ENCODE assay signal across 24 cellular contexts in the genomic region with DNA sequence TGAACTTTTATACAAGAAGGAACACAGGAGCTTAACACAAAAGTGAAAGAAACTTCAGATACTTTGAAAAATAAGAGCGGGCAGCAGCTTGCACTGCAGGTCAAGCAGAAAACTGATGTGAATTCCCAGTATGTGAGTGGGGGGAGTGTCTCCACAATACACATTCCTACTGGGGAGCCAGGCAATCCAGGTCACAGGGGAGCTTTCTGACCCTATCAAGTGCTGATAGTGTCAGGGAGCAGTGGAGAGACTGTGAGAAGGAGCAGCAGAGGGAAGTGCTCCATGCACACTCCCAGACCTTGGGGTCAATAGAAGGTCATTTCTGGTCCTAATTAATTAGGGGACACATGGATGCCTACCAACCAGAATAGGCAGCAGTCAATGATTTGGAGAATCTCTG.
"Had no signal": no experiment of that assay in that cellular context is flagged by ENCODE, and none has a peak within 500 bp of the region (broad histone marks: within the 10 kb centered on the region; RNA-seq: fewer than 3 reads in every experiment).

No MANE protein-coding gene starts in this region.

- DNase-seq: activated B cell treated with CpG ODN at 0.5 μM for 24 hours; activated CD4-positive, alpha-beta T cell treated with anti-CD3 and anti-CD28 coated beads for 1 hour; activated CD4-positive, alpha-beta T cell treated with anti-CD3 and anti-CD28 coated beads, Interleukin-2, amount 10 ng/mL, durations not matched to agents 24 days and 14 days; activated CD4-positive, alpha-beta T cell treated with anti-CD3 and anti-CD28 coated beads, Interleukin-2, amount 50 U/mL, for 48 hours; activated CD8-positive, alpha-beta memory T cell treated with anti-CD3 and anti-CD28 coated beads, Interleukin-2, amount 10 ng/mL, durations not matched to agents 7 days and 5 days; activated effector memory CD4-positive, alpha-beta T cell treated with anti-CD3 and anti-CD28 coated beads, Interleukin-2, amount 50 U/mL, for 16 hours; activated naive CD4-positive, alpha-beta T cell treated with Interleukin-2 at 50 U/mL for 16 hours; activated naive CD8-positive, alpha-beta T cell treated with anti-CD3 and anti-CD28 coated beads, Interleukin-2, amount 50 U/mL, for 24 hours; activated T-cell treated with anti-CD3 and anti-CD28 coated beads, Interleukin-2, amount 50 U/mL, for 24 hours; amniotic stem cell; brain microvascular endothelial cell; MV-4-11; NCI-H1092 treated with DMSO at 0.1 percent for 48 hours; NCI-H1436; NCI-H1694 treated with DMSO at 0.1 percent for 48 hours; NCI-H2029 treated with DMSO at 0.1 percent for 48 hours; NCI-H510A treated with DMSO at 0.1 percent for 48 hours; PC-3; SHP77 treated with DMSO at 0.1 percent for 48 hours; T-helper 17 cell; T-helper 9 cell had no signal

- H3K27me3 ChIP-seq: ascending aorta, brain microvascular endothelial cell had no signal

- ATAC-seq: activated CD8-positive, alpha-beta memory T cell treated with anti-CD3 and anti-CD28 coated beads, Interleukin-2, amount 10 ng/mL, durations not matched to agents 7 days and 5 days; activated naive CD4-positive, alpha-beta T cell treated with anti-CD3 and anti-CD28 coated beads, Interleukin-2, amount 50 U/mL, for 72 hours; activated naive CD8-positive, alpha-beta T cell treated with anti-CD3 and anti-CD28 coated beads, Interleukin-2, amount 50 U/mL, for 24 hours; PC-3; T-helper 17 cell had no signal

- H3K4me1 ChIP-seq: ascending aorta had no signal

- H3K36me3 ChIP-seq: ascending aorta, brain microvascular endothelial cell had no signal

- H3K4me3 ChIP-seq: ascending aorta had no signal

- H3K27ac ChIP-seq: ascending aorta, brain microvascular endothelial cell, KMS-11 had no signal
